Comparison of ENCODE assay signal across 24 cellular contexts in genomic region chr4:167023359-167023925, GRCh38.
"Had no signal": no experiment of that assay in that cellular context is flagged by ENCODE, and none has a peak within 500 bp of the region (broad histone marks: within the 10 kb centered on the region; RNA-seq: fewer than 3 reads in every experiment).

No MANE protein-coding gene starts in this region.

- H3K36me3 ChIP-seq: cardiac muscle cell, neural progenitor cell, spleen, WERI-Rb-1 had no signal

- DNase-seq: activated CD4-positive, alpha-beta T cell treated with anti-CD3 and anti-CD28 coated beads, Interleukin-2, amount 10 ng/mL, durations not matched to agents 7 days and 5 days; activated CD4-positive, CD25-positive, alpha-beta regulatory T cell treated with anti-CD3 and anti-CD28 coated beads, Interleukin-2, amount 50 U/mL, for 72 hours; activated CD8-positive, alpha-beta memory T cell treated with anti-CD3 and anti-CD28 coated beads, Interleukin-2, amount 10 ng/mL, durations not matched to agents 7 days and 5 days; activated CD8-positive, alpha-beta T cell treated with anti-CD3 and anti-CD28 coated beads for 36 hours; activated effector memory CD4-positive, alpha-beta T cell treated with anti-CD3 and anti-CD28 coated beads, Interleukin-2, amount 50 U/mL, for 16 hours; activated naive CD4-positive, alpha-beta T cell treated with anti-CD3 and anti-CD28 coated beads, Interleukin-2, amount 10 ng/mL, durations not matched to agents 7 days and 5 days; activated T-cell treated with anti-CD3 and anti-CD28 coated beads for 4 hours; amygdala; erythroblast; hippocampal formation; left cardiac atrium; naive thymus-derived CD4-positive, alpha-beta T cell; spleen; stimulated activated CD4-positive, alpha-beta T cell treated with anti-CD3 and anti-CD28 coated beads, Interleukin-4, amount 100 ng/mL, for 1 hour; stimulated activated naive CD4-positive, alpha-beta T cell; T-helper 1 cell; testis; trophoblast cell; WERI-Rb-1 had no signal

- H2AFZ ChIP-seq: neural progenitor cell had no signal

- H3K9ac ChIP-seq: neural progenitor cell had no signal

- H3K4me1 ChIP-seq: foreskin keratinocyte, neural progenitor cell, spleen, testis had no signal

- H3K4me3 ChIP-seq: cardiac muscle cell, lung, neural progenitor cell, spleen, testis had no signal

- ATAC-seq: activated CD8-positive, alpha-beta memory T cell treated with anti-CD3 and anti-CD28 coated beads, Interleukin-2, amount 10 ng/mL, durations not matched to agents 7 days and 5 days; activated CD8-positive, alpha-beta T cell treated with anti-CD3 and anti-CD28 coated beads for 36 hours; left cardiac atrium; naive thymus-derived CD4-positive, alpha-beta T cell had no signal

- H3K27me3 ChIP-seq: cardiac muscle cell, foreskin keratinocyte, neural progenitor cell, spleen, testis had no signal

- H3K9me3 ChIP-seq: spleen, testis had no signal

- H3K27ac ChIP-seq: cardiac muscle cell, foreskin keratinocyte, neural progenitor cell, spleen, testis, WERI-Rb-1 had no signal

- H3K4me2 ChIP-seq: neural progenitor cell had no signal

- FAIRE-seq: TTC549 had no signal
